1 cellular context compared by ENCODE assay signal in genomic region chr4:10112658-10113284, GRCh38.
TF ChIP-seq lines count a peak whose summit lies in the region.

No MANE protein-coding gene starts in this region.

TF ChIP-seq in GM12878, 131 proteins besides CTCF, POLR2A, EP300 and RAD21 (continued from another document):
- TF ChIP-seq E2F4 (IDR thresholded peaks at IDR 0.05; ENCODE audit: low read depth, low read length) (no peak), MYB (IDR thresholded peaks at IDR 0.05; ENCODE audit: borderline replicate concordance, low read depth, low read length) (no peak), CBFB (IDR thresholded peaks at IDR 0.05; ENCODE audit: low read depth) (no peak), IKZF2 (IDR thresholded peaks at IDR 0.05) (no peak), NFXL1 (IDR thresholded peaks at IDR 0.05; ENCODE audit: borderline replicate concordance) (no peak), ZBTB40 (IDR thresholded peaks at IDR 0.05; ENCODE audit: borderline replicate concordance) (no peak)
